In genomic region chr12:112855375-112855774, GRCh38 we compare ENCODE assay signal across 1 cellular context.
A peak's percentile ranks its signal among the peaks of the same experiment; 100 is the strongest.
TF ChIP-seq lines count a peak whose summit lies in the region.

No MANE protein-coding gene starts in this region.

TF ChIP-seq in H1, 55 proteins besides CTCF, POLR2A, EP300 and RAD21:
- TF ChIP-seq SP2 (IDR thresholded peaks at IDR 0.05; ENCODE audit: low read length) (no peak), BACH1 (IDR thresholded peaks at IDR 0.05; ENCODE audit: low read length) (0 out of 2 replicates have a peak, but pooled peaks have one; percentile 31)
